25 cellular contexts compared by ENCODE assay signal in genomic region chr3:87595798-87596197, GRCh38.
"Had no signal": no experiment of that assay in that cellular context is flagged by ENCODE, and none has a peak within 500 bp of the region (broad histone marks: within the 10 kb centered on the region; RNA-seq: fewer than 3 reads in every experiment).

No MANE protein-coding gene starts in this region.

- ATAC-seq: activated T-cell treated with anti-CD3 and anti-CD28 coated beads, Interleukin-2, amount 50 U/mL, for 72 hours; sciatic nerve; stimulated activated memory B cell treated with anti-CD40 and anti-IgM and Interleukin-4, amounts not matched to agents 10 μg/mL and 1 μg/mL and 100 μg/mL, for 72 hours had no signal

- H3K36me3 ChIP-seq: cardiac muscle cell, stomach, uterus had no signal

- H3K4me1 ChIP-seq: parathyroid adenoma, stomach, uterus had no signal

- H3K9me3 ChIP-seq: uterus had no signal

- DNase-seq: activated CD4-positive, alpha-beta memory T cell treated with anti-CD3 and anti-CD28 coated beads for 36 hours; activated CD4-positive, alpha-beta T cell treated with anti-CD3 and anti-CD28 coated beads for 48 hours; activated CD4-positive, CD25-positive, alpha-beta regulatory T cell; activated effector memory CD4-positive, alpha-beta T cell treated with Interleukin-2 at 50 U/mL for 16 hours; activated naive CD4-positive, alpha-beta T cell treated with anti-CD3 and anti-CD28 coated beads for 36 hours; activated naive CD8-positive, alpha-beta T cell treated with anti-CD3 and anti-CD28 coated beads, Interleukin-2, amount 10 ng/mL, durations not matched to agents 7 days and 5 days; activated T-cell treated with anti-CD3 and anti-CD28 coated beads, Interleukin-2, amount 50 U/mL, for 72 hours; amniotic stem cell; effector CD4-positive, alpha-beta T cell; foreskin melanocyte; glutamatergic neuron; hippocampal formation; mesenchymal stem cell; naive B cell; nucleus accumbens; small intestine; stomach; T1000; trophoblast cell; uterus had no signal

- H3K79me2 ChIP-seq: parathyroid adenoma had no signal

- FAIRE-seq: small intestine had no signal

- H3K4me3 Mint-ChIP-seq: activated CD4-positive, alpha-beta memory T cell treated with anti-CD3 and anti-CD28 coated beads for 36 hours; activated naive CD4-positive, alpha-beta T cell treated with anti-CD3 and anti-CD28 coated beads for 36 hours; activated naive CD8-positive, alpha-beta T cell treated with anti-CD3 and anti-CD28 coated beads, Interleukin-2, amount 10 ng/mL, durations not matched to agents 7 days and 5 days; activated T-cell treated with anti-CD3 and anti-CD28 coated beads, Interleukin-2, amount 50 U/mL, for 72 hours; dendritic cell treated with granulocyte-macrophage colony-stimulating factor and Interleukin-4, amounts not matched to agents 40 ng/mL and 50 ng/mL, for 4 days; naive B cell; stimulated activated memory B cell treated with anti-CD40 and anti-IgM and Interleukin-4, amounts not matched to agents 10 μg/mL and 1 μg/mL and 100 μg/mL, for 72 hours had no signal

- H3K27me3 Mint-ChIP-seq: activated CD4-positive, alpha-beta memory T cell treated with anti-CD3 and anti-CD28 coated beads for 36 hours; activated naive CD8-positive, alpha-beta T cell treated with anti-CD3 and anti-CD28 coated beads, Interleukin-2, amount 10 ng/mL, durations not matched to agents 7 days and 5 days; dendritic cell treated with granulocyte-macrophage colony-stimulating factor and Interleukin-4, amounts not matched to agents 40 ng/mL and 50 ng/mL, for 4 days; naive B cell; stimulated activated memory B cell treated with anti-CD40 and anti-IgM and Interleukin-4, amounts not matched to agents 10 μg/mL and 1 μg/mL and 100 μg/mL, for 72 hours had no signal

- H3K27ac Mint-ChIP-seq: activated CD4-positive, alpha-beta memory T cell treated with anti-CD3 and anti-CD28 coated beads for 36 hours; activated naive CD4-positive, alpha-beta T cell treated with anti-CD3 and anti-CD28 coated beads for 36 hours; activated naive CD8-positive, alpha-beta T cell treated with anti-CD3 and anti-CD28 coated beads, Interleukin-2, amount 10 ng/mL, durations not matched to agents 7 days and 5 days; activated T-cell treated with anti-CD3 and anti-CD28 coated beads, Interleukin-2, amount 50 U/mL, for 72 hours; dendritic cell treated with granulocyte-macrophage colony-stimulating factor and Interleukin-4, amounts not matched to agents 40 ng/mL and 50 ng/mL, for 4 days; naive B cell; stimulated activated memory B cell treated with anti-CD40 and anti-IgM and Interleukin-4, amounts not matched to agents 10 μg/mL and 1 μg/mL and 100 μg/mL, for 72 hours had no signal

- H3K27me3 ChIP-seq: cardiac muscle cell, stomach, uterus had no signal

- H3K27ac ChIP-seq: cardiac muscle cell, parathyroid adenoma, stomach, uterus had no signal

- H3K4me3 ChIP-seq: cardiac muscle cell, stomach, uterus had no signal

- H2AFZ ChIP-seq: parathyroid adenoma had no signal

- H3K36me3 Mint-ChIP-seq: activated naive CD8-positive, alpha-beta T cell treated with anti-CD3 and anti-CD28 coated beads, Interleukin-2, amount 10 ng/mL, durations not matched to agents 7 days and 5 days; stimulated activated memory B cell treated with anti-CD40 and anti-IgM and Interleukin-4, amounts not matched to agents 10 μg/mL and 1 μg/mL and 100 μg/mL, for 72 hours had no signal

- H3K4me1 Mint-ChIP-seq: activated naive CD8-positive, alpha-beta T cell treated with anti-CD3 and anti-CD28 coated beads, Interleukin-2, amount 10 ng/mL, durations not matched to agents 7 days and 5 days; naive B cell; stimulated activated memory B cell treated with anti-CD40 and anti-IgM and Interleukin-4, amounts not matched to agents 10 μg/mL and 1 μg/mL and 100 μg/mL, for 72 hours had no signal

- H3K9ac ChIP-seq: parathyroid adenoma had no signal
